1 cellular context compared by ENCODE assay signal in genomic region chr12:103933237-103933636, GRCh38.
TF ChIP-seq lines count a peak whose summit lies in the region.

No MANE protein-coding gene starts in this region.

TF ChIP-seq in HepG2, 621 proteins besides CTCF, POLR2A, EP300 and RAD21:
- TF ChIP-seq TFDP2 (CRISPR knock-in tag; IDR thresholded peaks at IDR 0.05) (no peak), NFYB (CRISPR knock-in tag; IDR thresholded peaks at IDR 0.05) (peak; percentile 65)
